ENCODE assay signal across 10 cellular contexts in the genomic region with DNA sequence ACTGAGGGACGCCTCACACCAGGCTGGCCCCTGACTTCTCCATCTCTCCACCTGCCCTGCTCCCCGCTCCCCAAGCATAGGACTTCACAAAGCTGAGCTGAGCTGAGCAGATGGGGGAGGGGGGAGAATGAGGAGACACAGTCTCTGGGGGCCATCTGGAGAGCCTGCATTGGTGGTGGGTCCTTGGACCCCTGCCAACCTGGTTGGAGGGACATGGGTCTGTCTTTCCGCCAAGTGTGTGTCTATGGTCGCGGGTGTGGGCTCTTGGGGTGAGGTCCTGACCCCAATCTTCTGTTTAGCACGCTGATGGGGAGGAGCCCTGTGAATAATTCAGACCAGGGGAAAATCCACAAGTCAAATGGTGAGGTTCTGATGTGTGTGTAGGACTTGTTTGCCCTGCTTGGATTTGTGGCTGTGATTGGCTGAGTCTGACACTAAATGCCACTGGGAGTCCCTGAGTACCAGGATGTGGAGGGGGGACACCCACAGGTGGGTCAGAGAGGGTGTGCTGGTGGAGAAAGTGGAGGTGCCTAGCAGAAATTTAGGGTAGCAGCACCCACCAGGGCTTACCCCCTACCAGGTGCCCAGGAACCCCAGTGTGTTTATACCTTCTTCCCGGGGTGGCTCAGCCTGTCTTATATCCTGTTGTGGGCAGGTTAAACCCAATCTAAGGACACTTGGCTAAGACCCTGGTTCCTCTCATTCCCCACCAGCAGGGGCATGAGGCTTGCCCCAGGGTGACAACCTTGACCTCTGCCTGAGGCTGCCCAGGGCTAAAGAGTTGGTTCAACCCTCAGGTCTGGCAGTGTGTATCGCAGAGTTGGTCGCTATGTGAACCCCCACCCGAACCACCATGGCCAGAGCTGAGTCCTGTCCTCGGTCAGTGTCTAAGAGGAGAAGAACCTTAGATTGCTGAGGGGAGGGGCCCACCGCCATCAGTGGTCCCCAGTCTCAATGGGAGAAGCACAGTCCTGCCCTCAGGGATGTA. TPM values are rescaled to one million over a fixed set of nuclear protein-coding genes. Genes with fewer than 3 reads are reported as not detected.
DNase-seq lines count a peak whose midpoint lies in the region; ATAC-seq, FAIRE-seq and TF ChIP-seq lines count a peak whose summit lies in the region.
"Had no signal": no experiment of that assay in that cellular context is flagged by ENCODE, and none has a peak within 500 bp of the region (broad histone marks: within the 10 kb centered on the region; RNA-seq: fewer than 3 reads in every experiment).

No MANE protein-coding gene starts in this region.

- in situ Hi-C loops in K562 (cut with MboI), result no loop called here

- 67% methylated on average over 10 of the region's 12 CpGs for WGBS in K562 (ENCODE audit: insufficient coverage, low coverage, missing lambda C conversion rate)
- WGBS in psoas muscle, 3 donors, result 86 to 90% (median 90%) methylated on average over 11 to 12 of the region's 12 CpGs

- peak; percentile 6 for DNase-seq in D721Med (ENCODE audit: insufficient read length, low spot score)
- DNase-seq in K562 (ENCODE audit: extremely low read depth in 1 of 4, low spot score in 3 of 4), result no peak
- DNase-seq in psoas muscle, result no peak
- no peak for DNase-seq in NCI-H2227 (lab: John Stamatoyannopoulos, UW; ENCODE audit: unreplicated experiment)
- DNase-seq in head of caudate nucleus, result no peak
- DNase-seq in COLO668 (lab: John Stamatoyannopoulos, UW; ENCODE audit: unreplicated experiment), result no peak
- DNase-seq in RCC 7860 (ENCODE audit: low spot score), result no peak
- DNase-seq: NCI-H1105 had no signal

- no peaks in the 10 kb centered on the region for H3K9me1 ChIP-seq in K562 (ENCODE audit: control insufficient read depth, insufficient read depth, low read length)

- POLR2A ChIA-PET in K562 (lab: Yijun Ruan, JAX), result interaction anchor here (0.6 to 0.9 kb wide), 4 partner anchors 72 to 75 kb away, joined by 3 to 5 read pairs (median 3); a partner anchor contains a TSS

- no peak for FAIRE-seq in D721Med (lab: Jason Lieb, UNC)
- peak; percentile 32 for FAIRE-seq in K562 (lab: Jason Lieb, UNC)
- FAIRE-seq in RCC 7860 (lab: Jason Lieb, UNC), result no peak

- no TSS peak for BruUV-seq in K562 (replicated peaks; lab: Mats Ljungman, UMichigan)

- no peak for TF ChIP-seq RAD21 in K562 (CRISPR knock-in tag; conservative IDR thresholded peaks at IDR 0.05 in 1 of 2, IDR thresholded peaks at IDR 0.05 in 1 of 2)

- H3F3A ChIP-seq in OCI-LY1 (ENCODE audit: insufficient read depth, low read length), result peaks cover 5% of the 10 kb centered on the region; the same call in 1 of the 2 replicates

- H3K9me2 ChIP-seq in OCI-LY1 (ENCODE audit: low read depth, low read length), result no peaks in the 10 kb centered on the region

- H3K9ac ChIP-seq in OCI-LY1 (ENCODE audit: low read length) (peak overlapping the region; percentile 79), K562 (ENCODE audit: insufficient read depth in 1 of 2, low read depth in 2 of 2, low read length in 2 of 2) (peak overlapping the region in 1 of 2 experiments; percentile 89; a peak in 1 of 4 replicates)

- peaks cover 66% of the 10 kb centered on the region for H3K4me1 ChIP-seq in OCI-LY1 (ENCODE audit: insufficient read depth, low read length, severe bottlenecking)
- H3K4me1 ChIP-seq in K562 (replicated peaks in 1 of 2; ENCODE audit: control insufficient read depth in 2 of 2, insufficient read depth in 2 of 2, low read length in 2 of 2), result peaks cover 62 to 78% of the 10 kb centered on the region in 2 experiments
- H3K4me1 ChIP-seq in psoas muscle, result peaks cover 17% of the 10 kb centered on the region

- no peak for TF ChIP-seq POLR2A in K562 (conservative IDR thresholded peaks at IDR 0.05)

- H3K4me2 ChIP-seq in OCI-LY1 (ENCODE audit: low read length) (peak overlapping the region; percentile 95), K562 (ENCODE audit: insufficient read depth, low read length) (peak overlapping the region; percentile 65)

- H3K27ac ChIP-seq in OCI-LY1 (ENCODE audit: low read depth, low read length, poor library complexity, severe bottlenecking) (peak overlapping the region; percentile 95), K562 (ENCODE audit: extremely low read depth, low read depth, low read length) (peak overlapping the region; percentile 45; the same call in 1 of the 3 replicates), psoas muscle (no peak overlapping the region)

- intact Hi-C loops in K562 (cut with micrococcal nuclease), result no loop called here
- intact Hi-C loops in psoas muscle (cut with DNase I), result loop anchor here in 1 of 2 donors (2.0 to 5.0 kb wide), 2 partner anchors 19 to 363 kb away; no protein-coding TSS in a partner anchor
- intact Hi-C loops in head of caudate nucleus (cut with DNase I), result no loop called here

- H3K27me3 ChIP-seq in OCI-LY1 (ENCODE audit: insufficient read depth, low read length), result no peaks in the 10 kb centered on the region; the same call in 1 of the 2 replicates
- no peaks in the 10 kb centered on the region for H3K27me3 ChIP-seq in K562 (ENCODE audit: control insufficient read depth in 2 of 2, insufficient read depth in 2 of 2, low read length in 2 of 2)
- peaks cover 0 to 13% (median 8%) of the 10 kb centered on the region in 3 donors for H3K27me3 ChIP-seq in psoas muscle (ENCODE audit: insufficient read depth in 3 of 3, low read length in 2 of 3)

- TF ChIP-seq CTCF in D721Med (IDR thresholded peaks at IDR 0.05; ENCODE audit: insufficient read depth, missing control alignments) (no peak), OCI-LY1 (IDR thresholded peaks at IDR 0.05; ENCODE audit: low read length) (peak; percentile 30; the same call in 1 of the 2 replicates), K562 (IDR thresholded peaks at IDR 0.05 in 2 of 3, conservative IDR thresholded peaks at IDR 0.05 in 1 of 3; ENCODE audit: insufficient read depth in 2 of 3, low read depth in 1 of 3, low read length in 3 of 3) (no peak), psoas muscle (IDR thresholded peaks at IDR 0.05) (no peak)

- no peaks in the 10 kb centered on the region for H3K9me3 ChIP-seq in OCI-LY1 (ENCODE audit: low read length)
- H3K9me3 ChIP-seq in K562 (replicated peaks; ENCODE audit: control insufficient read depth, insufficient read depth, low read depth, low read length), result no peaks in the 10 kb centered on the region
- H3K9me3 ChIP-seq in psoas muscle, result no peaks in the 10 kb centered on the region

- H4K20me1 ChIP-seq in OCI-LY1 (ENCODE audit: insufficient read depth, low read length) (no peaks in the 10 kb centered on the region), K562 (replicated peaks; ENCODE audit: control insufficient read depth, insufficient read depth, low read length) (no peaks in the 10 kb centered on the region)

- no peak for TF ChIP-seq EP300 in K562 (IDR thresholded peaks at IDR 0.05; ENCODE audit: low read length)

- H3K79me2 ChIP-seq in OCI-LY1 (ENCODE audit: insufficient read depth, low read length), result no peaks in the 10 kb centered on the region
- peaks cover 65% of the 10 kb centered on the region for H3K79me2 ChIP-seq in K562 (ENCODE audit: control insufficient read depth, insufficient read depth, low read length)

- H2AFZ ChIP-seq in OCI-LY1 (ENCODE audit: low read length) (no peak overlapping the region), K562 (ENCODE audit: low read depth, low read length) (0 out of 2 replicates have a peak overlapping the region, but pooled peaks have one; percentile 36)

- ATAC-seq in K562 (no peak), psoas muscle (no peak)

- peak overlapping the region; percentile 80 for H3K4me3 ChIP-seq in OCI-LY1 (ENCODE audit: low read depth, low read length, poor library complexity, severe bottlenecking)
- peak overlapping the region; percentile 61 for H3K4me3 ChIP-seq in K562
- peak overlapping the region; percentile 70 for H3K4me3 ChIP-seq in psoas muscle

- H3K36me3 ChIP-seq in OCI-LY1 (ENCODE audit: insufficient read depth, low read length) (no peaks in the 10 kb centered on the region), K562 (ENCODE audit: control insufficient read depth, insufficient read depth, low read length) (no peaks in the 10 kb centered on the region), psoas muscle (ENCODE audit: insufficient read depth in 1 of 2, low read depth in 1 of 2) (no peaks in the 10 kb centered on the region)

- CTCF ChIA-PET in K562 (lab: Yijun Ruan, JAX; ENCODE audit: low intra/inter-chr PET ratio), result no interaction called here

RNA-seq across cellular contexts. Expression of a gene that starts 2.1 kb away (rescaled TPM):
- 52.9 and 134 TPM in 2 replicates for total RNA-seq in K562 (2011; cell fraction: chromatin; rRNA removed; ENCODE audit: low replicate concordance)
- 50.8 and 62.5 TPM in 2 replicates for total RNA-seq in K562 (2011; cell fraction: nucleolus; rRNA removed)
- 48.8 and 58.4 TPM in 2 replicates for total RNA-seq in K562 (2011; cell fraction: nucleoplasm; rRNA removed)
- total RNA-seq in K562 (2014; rRNA removed) (6.9 and 10.1 TPM in 2 replicates), K562 (2014; rRNA removed; fragmentation: Illumina TruSeq; extraction: Trizol) (5.7 and 5.8 TPM in 2 replicates), K562 (2015; rRNA removed; fragmentation: Illumina TruSeq; extraction: Trizol) (8.3 and 10.7 TPM in 2 replicates), K562 (2021) (32.1 and 36.6 TPM in 2 replicates), psoas muscle (1 to 10 TPM; 5.4 to 6.5 (median 6.0) TPM)
- polyA plus RNA-seq in K562 (2011; rRNA removed) (7.7 TPM in 2 replicates), K562 (2014; fragmentation: Illumina TruSeq; extraction: Trizol) (24.1 and 31.8 TPM in 2 replicates), K562 (2014; fragmentation: Nextera tagmentation; extraction: Ambion mirVana) (1 to 10 TPM in 1 of 2 experiments, under 1 TPM in 1; 0.70 to 1.3 TPM), K562 (2014; rRNA removed) (16.6 and 16.9 TPM in 2 replicates), psoas muscle (1 to 10 TPM; 1.8 to 2.4 (median 2.3) TPM)
- 6.3 and 8.7 TPM in 2 replicates for polyA plus RNA-seq in K562 (2011; cell fraction: cytosol; rRNA removed)
- polyA plus RNA-seq in K562 (2011; cell fraction: nucleus; rRNA removed), result 57.8 and 61.3 TPM in 2 replicates
- 40.6 and 95.2 TPM in 2 replicates for polyA plus RNA-seq in K562 (2012)
- polyA minus RNA-seq in K562 (2011; rRNA and poly(A)+ RNA removed), result 3.6 and 10.5 TPM in 2 replicates
- 19.9 and 27.9 TPM in 2 replicates for polyA minus RNA-seq in K562 (2011; cell fraction: cytosol; rRNA and poly(A)+ RNA removed)
- 14.5 and 19.8 TPM in 2 replicates for polyA minus RNA-seq in K562 (2011; cell fraction: nucleus; rRNA and poly(A)+ RNA removed)

RNA-seq across cellular contexts. Expression of a gene that starts 38.1 kb away (rescaled TPM):
- total RNA-seq in K562 (2011; cell fraction: chromatin; rRNA removed; ENCODE audit: low replicate concordance), result 0.30 and 0.49 TPM in 2 replicates
- total RNA-seq in K562 (2011; cell fraction: nucleolus; rRNA removed), result 0.17 and 0.26 TPM in 2 replicates
- 0.29 TPM in 1 of 2 replicates, not detected in the other for total RNA-seq in K562 (2011; cell fraction: nucleoplasm; rRNA removed)
- total RNA-seq in K562 (2014; rRNA removed), result not detected in 2 replicates
- not detected in 2 replicates for total RNA-seq in K562 (2014; rRNA removed; fragmentation: Illumina TruSeq; extraction: Trizol)
- total RNA-seq in K562 (2015; rRNA removed; fragmentation: Illumina TruSeq; extraction: Trizol), result not detected in 2 replicates
- total RNA-seq in K562 (2021), result not detected in 2 replicates
- polyA plus RNA-seq in K562 (2011; rRNA removed), result not detected in 2 replicates
- polyA plus RNA-seq in K562 (2011; cell fraction: cytosol; rRNA removed), result not detected in 2 replicates
- not detected in 2 replicates for polyA plus RNA-seq in K562 (2011; cell fraction: nucleus; rRNA removed)
- polyA plus RNA-seq in K562 (2012), result 0.18 and 0.30 TPM in 2 replicates
- polyA plus RNA-seq in K562 (2014; fragmentation: Illumina TruSeq; extraction: Trizol), result not detected in 2 replicates
- polyA plus RNA-seq in K562 (2014; fragmentation: Nextera tagmentation; extraction: Ambion mirVana), result under 1 TPM; 0.03 to 0.06 TPM
- not detected in 2 replicates for polyA plus RNA-seq in K562 (2014; rRNA removed)
- not detected in 2 replicates for polyA minus RNA-seq in K562 (2011; rRNA and poly(A)+ RNA removed)
- polyA minus RNA-seq in K562 (2011; cell fraction: cytosol; rRNA and poly(A)+ RNA removed), result not detected in 2 replicates
- polyA minus RNA-seq in K562 (2011; cell fraction: nucleus; rRNA and poly(A)+ RNA removed), result not detected in 2 replicates
- under 1 TPM in 1 of 4 donors, not detected in 3; 0.11 TPM for total RNA-seq in psoas muscle
- polyA plus RNA-seq in psoas muscle, result not detected
- polyA plus RNA-seq: neural cell had no signal
